ENCODE assay signal across 25 cellular contexts in genomic region chr2:221095381-221095780, GRCh38.
"Had no signal": no experiment of that assay in that cellular context is flagged by ENCODE, and none has a peak within 500 bp of the region (broad histone marks: within the 10 kb centered on the region; RNA-seq: fewer than 3 reads in every experiment).

No MANE protein-coding gene starts in this region.

- H3K27me3 ChIP-seq: body of pancreas, ovary, right lobe of liver, uterus had no signal

- H3K9me3 ChIP-seq: body of pancreas, mucosa of descending colon, ovary, right lobe of liver, thoracic aorta, uterus had no signal

- DNase-seq: activated B cell treated with CpG ODN at 0.5 μM for 24 hours; activated CD4-positive, alpha-beta T cell treated with anti-CD3 and anti-CD28 coated beads for 36 hours; activated CD8-positive, alpha-beta memory T cell treated with anti-CD3 and anti-CD28 coated beads, Interleukin-2, amount 10 ng/mL, durations not matched to agents 7 days and 5 days; activated CD8-positive, alpha-beta T cell treated with anti-CD3 and anti-CD28 coated beads, Interleukin-2, amount 10 ng/mL, durations not matched to agents 7 days and 5 days; activated naive CD8-positive, alpha-beta T cell treated with anti-CD3 and anti-CD28 coated beads, Interleukin-2, amount 50 U/mL, for 24 hours; activated T-cell treated with anti-CD3 and anti-CD28 coated beads, Interleukin-2, amount 50 U/mL, for 48 hours; amygdala; body of pancreas; dermis blood vessel endothelial cell; effector CD4-positive, alpha-beta T cell; left ventricle myocardium inferior; mucosa of descending colon; ovary; right lobe of liver; stimulated activated CD4-positive, alpha-beta T cell treated with anti-CD3 and anti-CD28 coated beads, Interleukin-4, amount 100 ng/mL, for 24 hours; uterus had no signal

- H3K36me3 ChIP-seq: left ventricle myocardium inferior, ovary, right lobe of liver, thoracic aorta, uterus had no signal

- ATAC-seq: activated CD4-positive, alpha-beta T cell treated with anti-CD3 and anti-CD28 coated beads for 36 hours; activated CD8-positive, alpha-beta memory T cell treated with anti-CD3 and anti-CD28 coated beads, Interleukin-2, amount 10 ng/mL, durations not matched to agents 7 days and 5 days; activated CD8-positive, alpha-beta T cell treated with anti-CD3 and anti-CD28 coated beads, Interleukin-2, amount 10 ng/mL, durations not matched to agents 7 days and 5 days; activated naive CD8-positive, alpha-beta T cell treated with anti-CD3 and anti-CD28 coated beads, Interleukin-2, amount 50 U/mL, for 24 hours; body of pancreas; mucosa of descending colon; natural killer cell treated with Interleukin-12 subunit alpha and Interleukin-12 subunit beta and Interleukin-15 and Interleukin-18, amount 100 ng/mL, for 72 hours; right lobe of liver; stimulated activated effector memory CD8-positive, alpha-beta T cell treated with anti-CD3 and anti-CD28 coated beads, Interleukin-12 subunit alpha, Interleukin-12 subunit beta, amount 100 ng/mL, for 72 hours had no signal

- H3K4me1 ChIP-seq: body of pancreas, left ventricle myocardium inferior, right lobe of liver, uterus had no signal

- FAIRE-seq: colon, endometrium, frontal cortex, islet of Langerhans had no signal

- H3K27ac ChIP-seq: body of pancreas, left ventricle myocardium inferior, ovary, right lobe of liver, skin epidermis, thoracic aorta, uterus had no signal

- H3K4me3 ChIP-seq: body of pancreas, left ventricle myocardium inferior, lung, mucosa of descending colon, ovary, right lobe of liver, skin epidermis, thoracic aorta, uterus had no signal
